Comparison of ENCODE assay signal across 9 cellular contexts in genomic region chr11:2987881-2988280, GRCh38. TPM values are rescaled to one million over a fixed set of nuclear protein-coding genes. Genes with fewer than 3 reads are reported as not detected.
DNase-seq lines count a peak whose midpoint lies in the region; ATAC-seq and TF ChIP-seq lines count a peak whose summit lies in the region.
"Had no signal": no experiment of that assay in that cellular context is flagged by ENCODE, and none has a peak within 500 bp of the region (broad histone marks: within the 10 kb centered on the region; RNA-seq: fewer than 3 reads in every experiment).

No MANE protein-coding gene starts in this region.

- no peak for TF ChIP-seq EP300 in SK-N-SH (IDR thresholded peaks at IDR 0.05; ENCODE audit: borderline replicate concordance in 1 of 2, low read depth in 1 of 2, low read length in 1 of 2)

- no peak for DNase-seq in SK-N-SH
- DNase-seq in activated naive CD8-positive, alpha-beta T cell treated with anti-CD3 and anti-CD28 coated beads for 36 hours, result peak; percentile 26
- DNase-seq in lower lobe of right lung, result no peak
- no peak for DNase-seq in substantia nigra (lab: John Stamatoyannopoulos, UW)
- DNase-seq in colonic mucosa, result no peak

- H3K36me3 Mint-ChIP-seq in activated naive CD8-positive, alpha-beta T cell treated with anti-CD3 and anti-CD28 coated beads for 36 hours, result peaks cover 58% of the 10 kb centered on the region

- WGBS in SK-N-SH (ENCODE audit: low lambda C conversion rate), result 89% methylated on average over 5 of the region's 5 CpGs

- peaks cover 5% of the 10 kb centered on the region for H3F3A ChIP-seq in SK-N-SH (replicated peaks; ENCODE audit: insufficient read depth)

- peaks cover 5 to 14% of the 10 kb centered on the region in 2 experiments for H3K36me3 ChIP-seq in SK-N-SH (replicated peaks in 1 of 2; ENCODE audit: control insufficient read depth in 1 of 2, insufficient read depth in 2 of 2, low read length in 1 of 2)
- no peaks in the 10 kb centered on the region for H3K36me3 ChIP-seq in lower lobe of right lung
- no peaks in the 10 kb centered on the region for H3K36me3 ChIP-seq in colonic mucosa

- TF ChIP-seq RAD21 in SK-N-SH (IDR thresholded peaks at IDR 0.05; ENCODE audit: low read length), result no peak

- peaks cover 76% of the 10 kb centered on the region for H4K20me1 ChIP-seq in SK-N-SH (ENCODE audit: insufficient read depth)

- peaks cover 53% of the 10 kb centered on the region for H3K4me1 Mint-ChIP-seq in activated naive CD8-positive, alpha-beta T cell treated with anti-CD3 and anti-CD28 coated beads for 36 hours

- H3K27ac Mint-ChIP-seq in activated naive CD8-positive, alpha-beta T cell treated with anti-CD3 and anti-CD28 coated beads for 36 hours, result peak overlapping the region; percentile 99

- no peak overlapping the region; a peak in 1 of 4 replicates for H3K27ac ChIP-seq in SK-N-SH (ENCODE audit: low read depth in 2 of 2, low read length in 1 of 2)
- peak overlapping the region; percentile 37 for H3K27ac ChIP-seq in lower lobe of right lung
- peak overlapping the region; percentile 52 for H3K27ac ChIP-seq in substantia nigra (ENCODE audit: low read depth, low read length, poor library complexity, severe bottlenecking)
- H3K27ac ChIP-seq in colonic mucosa, result no peak overlapping the region
- H3K27ac ChIP-seq: 22Rv1 had no signal

- CTCF ChIA-PET in SK-N-SH (lab: Yijun Ruan, JAX), result no interaction called here

- H2AFZ ChIP-seq in SK-N-SH (ENCODE audit: low read depth), result no peak overlapping the region

- H3K9ac ChIP-seq in SK-N-SH (no peak overlapping the region), colonic mucosa (ENCODE audit: low read depth in 2 of 2, low read length in 2 of 2) (peak overlapping the region in 1 of 2 donors; percentile 9)

- intact Hi-C loops in lower lobe of right lung (cut with DNase I) (no loop called here), colonic mucosa (cut with DNase I) (no loop called here)

- H3K9me3 Mint-ChIP-seq in activated naive CD8-positive, alpha-beta T cell treated with anti-CD3 and anti-CD28 coated beads for 36 hours, result no peaks in the 10 kb centered on the region

- no peaks in the 10 kb centered on the region for H3K27me3 Mint-ChIP-seq in activated naive CD8-positive, alpha-beta T cell treated with anti-CD3 and anti-CD28 coated beads for 36 hours

- H3K27me3 ChIP-seq in SK-N-SH (ENCODE audit: insufficient read depth) (no peaks in the 10 kb centered on the region), lower lobe of right lung (ENCODE audit: low read depth) (no peaks in the 10 kb centered on the region), colonic mucosa (no peaks in the 10 kb centered on the region)

- peak overlapping the region; percentile 96 for H3K4me3 Mint-ChIP-seq in activated naive CD8-positive, alpha-beta T cell treated with anti-CD3 and anti-CD28 coated beads for 36 hours

- POLR2A ChIA-PET in SK-N-SH (lab: Yijun Ruan, JAX), result no interaction called here

- H3K4me1 ChIP-seq in SK-N-SH (ENCODE audit: control insufficient read depth in 1 of 2, insufficient read depth in 2 of 2, low read depth in 1 of 2, low read length in 1 of 2), result peaks cover 9 to 24% of the 10 kb centered on the region in 2 experiments; a peak in 3 of 4 replicates
- peaks cover 49% of the 10 kb centered on the region for H3K4me1 ChIP-seq in lower lobe of right lung
- H3K4me1 ChIP-seq in colonic mucosa, result peaks cover 3% of the 10 kb centered on the region

- H3K79me2 ChIP-seq in SK-N-SH (ENCODE audit: insufficient read depth), result peaks cover 89% of the 10 kb centered on the region

- no peaks in the 10 kb centered on the region for H3K9me3 ChIP-seq in SK-N-SH
- no peaks in the 10 kb centered on the region for H3K9me3 ChIP-seq in lower lobe of right lung
- no peaks in the 10 kb centered on the region for H3K9me3 ChIP-seq in colonic mucosa

- H3K4me2 ChIP-seq in SK-N-SH, result peak overlapping the region; percentile 84

- no peak overlapping the region for H3K4me3 ChIP-seq in SK-N-SH (ENCODE audit: low read depth in 2 of 2, low read length in 1 of 2)
- peak overlapping the region; percentile 89 for H3K4me3 ChIP-seq in lower lobe of right lung
- H3K4me3 ChIP-seq in colonic mucosa, result no peak overlapping the region

- no peaks in the 10 kb centered on the region for H3K9me2 ChIP-seq in SK-N-SH

- ATAC-seq in SK-N-SH treated with all-trans-retinoic acid at 6 μM for 48 hours (no peak), lower lobe of right lung (no peak), GM18519 (IDR thresholded peaks at IDR 0.05; ENCODE audit: low FRiP score, unreplicated experiment) (no peak), HG02610 (IDR thresholded peaks at IDR 0.05; ENCODE audit: unreplicated experiment) (no peak)

- no peak for TF ChIP-seq CTCF in SK-N-SH (IDR thresholded peaks at IDR 0.05)
- no peak for TF ChIP-seq CTCF in lower lobe of right lung (IDR thresholded peaks at IDR 0.05)
- TF ChIP-seq CTCF in colonic mucosa (IDR thresholded peaks at IDR 0.05), result no peak

TF ChIP-seq in SK-N-SH, 30 proteins besides CTCF, POLR2A, EP300 and RAD21:
- TF ChIP-seq GABPA (IDR thresholded peaks at IDR 0.05; ENCODE audit: low read depth) (no peak), FOSL2 (IDR thresholded peaks at IDR 0.05; ENCODE audit: borderline replicate concordance, low read depth) (no peak), TAF1 (IDR thresholded peaks at IDR 0.05; ENCODE audit: borderline replicate concordance, low read depth, low read length) (no peak), RXRA (IDR thresholded peaks at IDR 0.05; ENCODE audit: borderline replicate concordance, low read depth) (no peak), GATA2 (CRISPR knock-in tag; IDR thresholded peaks at IDR 0.05) (no peak)

TF ChIP-seq in SK-N-SH treated with all-trans-retinoic acid at 6 μM for 48 hours, 23 proteins besides CTCF, POLR2A, EP300 and RAD21:
- no peak for TF ChIP-seq ISL1 (CRISPR knock-in tag; IDR thresholded peaks at IDR 0.05)
- TF ChIP-seq BACH2 (CRISPR knock-in tag; IDR thresholded peaks at IDR 0.05; ENCODE audit: borderline replicate concordance), result no peak
- TF ChIP-seq CSDC2 (CRISPR knock-in tag; IDR thresholded peaks at IDR 0.05), result no peak
- TF ChIP-seq ZC3H10 (CRISPR knock-in tag; IDR thresholded peaks at IDR 0.05), result no peak
- TF ChIP-seq SNAI2 (CRISPR knock-in tag; IDR thresholded peaks at IDR 0.05), result no peak
- TF ChIP-seq ZNF8 (CRISPR knock-in tag; IDR thresholded peaks at IDR 0.05), result no peak

RNA-seq across cellular contexts. Expression of gene NAP1L4, which starts 4.2 kb away (rescaled TPM):
- polyA plus RNA-seq in SK-N-SH (2012; rRNA removed), result 82.5 and 104 TPM in 2 replicates
- polyA plus RNA-seq in SK-N-SH (2012; cell fraction: cytosol; rRNA removed), result 94.9 and 110 TPM in 2 replicates
- 54.4 and 105 TPM in 2 replicates for polyA plus RNA-seq in SK-N-SH (2012; cell fraction: nucleus; rRNA removed)
- 100 to 1,000 TPM; 222 to 226 TPM for total RNA-seq in activated naive CD8-positive, alpha-beta T cell treated with anti-CD3 and anti-CD28 coated beads for 36 hours
- total RNA-seq in lower lobe of right lung (96.8 TPM), colonic mucosa (100 to 1,000 TPM in 1 of 2 donors, 10 to 100 TPM in 1; 96.1 to 134 TPM)

RNA-seq across cellular contexts. Expression of gene PHLDA2, which starts 58.7 kb away (rescaled TPM):
- 16.2 and 23.6 TPM in 2 replicates for polyA plus RNA-seq in SK-N-SH (2012; rRNA removed)
- polyA plus RNA-seq in SK-N-SH (2012; cell fraction: cytosol; rRNA removed), result 15.9 and 26.1 TPM in 2 replicates
- 15.9 and 37.1 TPM in 2 replicates for polyA plus RNA-seq in SK-N-SH (2012; cell fraction: nucleus; rRNA removed)
- total RNA-seq in activated naive CD8-positive, alpha-beta T cell treated with anti-CD3 and anti-CD28 coated beads for 36 hours, result 1 to 10 TPM; 1.3 to 2.5 TPM
- total RNA-seq in lower lobe of right lung, result 7.2 TPM
- total RNA-seq in colonic mucosa, result 10 to 100 TPM; 31.6 to 41.6 TPM

Comparison
In these comparisons a context has a peak if more than half of its experiments do, and no peak if none do; other contexts are left out.
1. H3K27ac ChIP-seq: peak in lower lobe of right lung (single experiment) and substantia nigra (single experiment); none in SK-N-SH (0 of 2) and colonic mucosa (single experiment).